Comparison of ENCODE assay signal across 1 cellular context in the genomic region with DNA sequence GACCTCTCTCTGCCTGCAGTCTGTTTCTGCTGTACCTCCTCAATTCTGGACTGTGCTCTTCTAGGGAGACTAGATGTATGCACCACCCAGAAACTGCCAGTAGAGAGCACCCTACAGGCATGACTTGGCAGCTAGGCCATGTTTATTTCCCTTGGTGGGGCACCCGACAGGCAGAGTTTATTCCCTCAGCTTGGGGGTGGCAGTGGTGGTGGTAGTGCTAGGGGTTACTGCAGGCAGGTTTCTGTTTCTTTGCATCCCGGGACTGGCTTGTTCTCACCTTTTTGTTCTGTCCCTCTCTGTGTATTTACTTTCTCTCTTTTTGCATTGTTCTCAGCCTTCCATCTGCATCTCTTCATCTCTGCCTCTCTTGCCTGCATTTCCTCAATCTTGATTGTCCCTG.
TF ChIP-seq lines count a peak whose summit lies in the region.

No MANE protein-coding gene starts in this region.

TF ChIP-seq in HEK293T, 16 proteins besides CTCF, POLR2A, EP300 and RAD21 (continued from another document):
- TF ChIP-seq ARNT (IDR thresholded peaks at IDR 0.05): no peak
- TF ChIP-seq CTBP1 (IDR thresholded peaks at IDR 0.05; ENCODE audit: borderline replicate concordance): no peak
- no peak for TF ChIP-seq FOXK2 (IDR thresholded peaks at IDR 0.05)
- TF ChIP-seq LEF1 (IDR thresholded peaks at IDR 0.05; ENCODE audit: borderline replicate concordance): no peak
- TF ChIP-seq FOXA1 (IDR thresholded peaks at IDR 0.05): no peak
- no peak for TF ChIP-seq L3MBTL2 (conservative IDR thresholded peaks at IDR 0.05)
- no peak for TF ChIP-seq ELF4 (IDR thresholded peaks at IDR 0.05)
- no peak for TF ChIP-seq HDGF (IDR thresholded peaks at IDR 0.05; ENCODE audit: borderline replicate concordance)
- no peak for TF ChIP-seq SUZ12 (IDR thresholded peaks at IDR 0.05)
- TF ChIP-seq ZNF384 (IDR thresholded peaks at IDR 0.05): no peak
- no peak for TF ChIP-seq SP1 (IDR thresholded peaks at IDR 0.05)
